In genomic region chr10:6402349-6402709, GRCh38 we compare ENCODE assay signal across 12 cellular contexts.
DNase-seq lines count a peak whose midpoint lies in the region; ATAC-seq and TF ChIP-seq lines count a peak whose summit lies in the region.
"Had no signal": no experiment of that assay in that cellular context is flagged by ENCODE, and none has a peak within 500 bp of the region (broad histone marks: within the 10 kb centered on the region; RNA-seq: fewer than 3 reads in every experiment).

No MANE protein-coding gene starts in this region.

- no peaks in the 10 kb centered on the region for H3K9me3 ChIP-seq in T-helper 17 cell (ENCODE audit: control insufficient read depth, low read length, poor library complexity, severe bottlenecking)
- H3K9me3 ChIP-seq: BLaER1 had no signal

- intact Hi-C loops in Calu3 (cut with micrococcal nuclease; ENCODE audit: unreplicated experiment) (loop anchor here (1.0 to 10.0 kb wide), 4 partner anchors 168 to 428 kb away; partner anchors contain the start of gene IL15RA), posterior cingulate gyrus (cut with DNase I) (loop anchor here (2.0 to 5.0 kb wide), 4 partner anchors 294 to 455 kb away; partner anchors contain the start of gene RBM17)

- H3K9me3 Mint-ChIP-seq in Calu3 (ENCODE audit: low read depth, unreplicated experiment) (no peaks in the 10 kb centered on the region), type B pancreatic cell (no peaks in the 10 kb centered on the region)
- H3K9me3 Mint-ChIP-seq: CD8-positive, alpha-beta T cell; H9 had no signal

- DNase-seq in DMS53 (lab: John Stamatoyannopoulos, UW) (peak; percentile 35), DMS53 treated with DMSO at 0.1 percent for 48 hours (lab: John Stamatoyannopoulos, UW; ENCODE audit: unreplicated experiment) (no peak), Calu3 (no peak), T-helper 17 cell (no peak), posterior cingulate gyrus (peak in 6 of 10 donors; percentile 27 to 91 (median 44)), type B pancreatic cell (ENCODE audit: extremely low spot score, unreplicated experiment) (no peak)
- DNase-seq: NCI-H187 treated with DMSO at 0.1 percent for 48 hours had no signal

- no peak for TF ChIP-seq CTCF in Calu3 (IDR thresholded peaks at IDR 0.05; ENCODE audit: unreplicated experiment)
- TF ChIP-seq CTCF in type B pancreatic cell (conservative IDR thresholded peaks at IDR 0.05) = no peak

- H3K27ac Mint-ChIP-seq in Calu3 (ENCODE audit: unreplicated experiment) = peak overlapping the region; percentile 90
- H3K27ac Mint-ChIP-seq in T-helper 17 cell = peak overlapping the region; percentile 59
- no peak overlapping the region for H3K27ac Mint-ChIP-seq in type B pancreatic cell
- H3K27ac Mint-ChIP-seq: CD8-positive, alpha-beta T cell had no signal

- BruUV-seq in Calu3 (replicated peaks; lab: Mats Ljungman, UMichigan) = no TSS peak

- ATAC-seq in T-helper 17 cell = no peak
- no peak for ATAC-seq in GM19395 (IDR thresholded peaks at IDR 0.05; ENCODE audit: unreplicated experiment)
- ATAC-seq in HG02973 (IDR thresholded peaks at IDR 0.05; ENCODE audit: unreplicated experiment) = no peak

- H3K4me3 Mint-ChIP-seq in Calu3 (ENCODE audit: low read depth, unreplicated experiment) (no peak overlapping the region), T-helper 17 cell (no peak overlapping the region), type B pancreatic cell (no peak overlapping the region)
- H3K4me3 Mint-ChIP-seq: CD8-positive, alpha-beta T cell had no signal

- no peaks in the 10 kb centered on the region for H3K27me3 Mint-ChIP-seq in Calu3 (ENCODE audit: unreplicated experiment)
- H3K27me3 Mint-ChIP-seq in T-helper 17 cell = no peaks in the 10 kb centered on the region
- peaks cover 40% of the 10 kb centered on the region for H3K27me3 Mint-ChIP-seq in type B pancreatic cell

- H3K36me3 Mint-ChIP-seq in Calu3 (ENCODE audit: insufficient read depth, unreplicated experiment) (peaks cover 13% of the 10 kb centered on the region), T-helper 17 cell (ENCODE audit: low read depth) (peaks cover under 1% of the 10 kb centered on the region), type B pancreatic cell (no peaks in the 10 kb centered on the region)
- H3K36me3 Mint-ChIP-seq: CD8-positive, alpha-beta T cell had no signal

- H3K4me1 Mint-ChIP-seq in Calu3 (ENCODE audit: low read depth, unreplicated experiment) (peaks cover 66% of the 10 kb centered on the region), T-helper 17 cell (peaks cover 27% of the 10 kb centered on the region), type B pancreatic cell (ENCODE audit: unreplicated experiment) (peaks cover 21% of the 10 kb centered on the region)

- CTCF ChIA-PET in Calu3 (lab: Charles Lee) = interaction anchor here (0.6 to 3.6 kb wide), 26 partner anchors 14 to 388 kb away, joined by 3 to 91 read pairs (median 5); partner anchors contain the start of gene PFKFB3

Comparison
In these comparisons a context has a peak if more than half of its experiments do, and no peak if none do; other contexts are left out.
1. DNase-seq: peak in DMS53 (single experiment) and posterior cingulate gyrus (6 of 10); none in DMS53 treated with DMSO at 0.1 percent for 48 hours (single experiment), Calu3 (single experiment), T-helper 17 cell (0 of 3) and type B pancreatic cell (single experiment).